1 cellular context compared by ENCODE assay signal in genomic region chr19:55527197-55528029, GRCh38.
A peak's percentile ranks its signal among the peaks of the same experiment; 100 is the strongest.
TF ChIP-seq lines count a peak whose summit lies in the region.

No MANE protein-coding gene starts in this region.

TF ChIP-seq in HepG2, 621 proteins besides CTCF, POLR2A, EP300 and RAD21:
- TF ChIP-seq ZBTB43 (CRISPR knock-in tag; conservative IDR thresholded peaks at IDR 0.05) (peak; percentile 97), TBL1XR1 (IDR thresholded peaks at IDR 0.05; ENCODE audit: borderline replicate concordance, low read length, partially characterized antibody) (no peak), ZNF720 (CRISPR knock-in tag; IDR thresholded peaks at IDR 0.05) (no peak), FIP1L1 (IDR thresholded peaks at IDR 0.05; ENCODE audit: borderline replicate concordance, insufficient read depth, low read depth, low read length) (no peak), DNMT3B (CRISPR knock-in tag; conservative IDR thresholded peaks at IDR 0.05) (no peak), PRDM15 (CRISPR knock-in tag; IDR thresholded peaks at IDR 0.05) (no peak), ZNF782 (CRISPR knock-in tag; IDR thresholded peaks at IDR 0.05; ENCODE audit: borderline replicate concordance) (no peak), ZNF280B (CRISPR knock-in tag; IDR thresholded peaks at IDR 0.05; ENCODE audit: borderline replicate concordance) (no peak), ZNF17 (CRISPR knock-in tag; IDR thresholded peaks at IDR 0.05) (no peak), MTA1 (CRISPR knock-in tag; IDR thresholded peaks at IDR 0.05; ENCODE audit: borderline replicate concordance) (peak; percentile 22; the same call in 1 of the 2 replicates), MNT (IDR thresholded peaks at IDR 0.05) (peak; percentile 65; the same call in 1 of the 2 replicates), NFE2L1 (CRISPR knock-in tag; IDR thresholded peaks at IDR 0.05; ENCODE audit: borderline replicate concordance) (no peak), TGIF2 (CRISPR knock-in tag; IDR thresholded peaks at IDR 0.05) (no peak), ZNF124 (CRISPR knock-in tag; IDR thresholded peaks at IDR 0.05) (no peak), STAT5B (CRISPR knock-in tag; IDR thresholded peaks at IDR 0.05) (no peak), MYC (CRISPR knock-in tag; IDR thresholded peaks at IDR 0.05; ENCODE audit: borderline replicate concordance) (no peak)
TF ChIP-seq in HepG2: peak in this region for 3.
